Comparison of ENCODE assay signal across 21 cellular contexts in the genomic region with DNA sequence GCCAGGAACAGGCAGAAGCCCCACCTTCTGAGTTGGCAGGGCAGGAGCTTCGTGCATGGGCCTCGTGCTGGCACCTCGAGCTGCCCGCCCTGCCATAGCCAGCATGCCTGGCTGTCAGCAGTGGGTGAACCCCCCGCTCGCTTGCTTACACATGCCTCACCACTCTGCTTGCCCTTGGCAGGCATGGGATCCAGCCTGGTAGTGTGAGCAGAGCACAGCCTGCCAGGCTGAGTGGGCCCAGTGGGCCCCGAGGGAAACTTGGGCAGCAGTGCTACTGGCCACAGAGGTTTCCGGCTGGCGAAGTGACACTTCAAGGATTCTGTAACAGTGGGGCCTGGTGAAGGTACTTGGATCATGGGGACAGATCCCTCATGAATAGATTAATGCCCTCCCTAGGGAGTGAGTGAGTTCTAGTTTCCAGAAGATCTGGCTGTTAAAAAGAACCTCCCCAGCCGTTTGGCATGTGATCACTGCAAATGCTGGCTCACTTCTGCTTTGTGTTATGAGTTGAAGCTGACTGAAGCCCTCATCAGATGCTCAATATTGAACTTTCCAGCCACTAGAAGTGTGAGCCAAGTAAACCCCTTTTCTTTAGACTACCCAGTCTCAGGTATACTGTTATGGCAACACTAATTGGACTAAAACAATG.
DNase-seq lines count a peak whose midpoint lies in the region; ATAC-seq and TF ChIP-seq lines count a peak whose summit lies in the region.
"Had no signal": no experiment of that assay in that cellular context is flagged by ENCODE, and none has a peak within 500 bp of the region (broad histone marks: within the 10 kb centered on the region; RNA-seq: fewer than 3 reads in every experiment).

No MANE protein-coding gene starts in this region.

- peak; percentile 63 for DNase-seq in NCI-H82 (lab: John Stamatoyannopoulos, UW)
- no peak for DNase-seq in NCI-H82 treated with DMSO at 0.1 percent for 48 hours (lab: John Stamatoyannopoulos, UW; ENCODE audit: unreplicated experiment)
- peak; percentile 71 for DNase-seq in MV-4-11 (lab: John Stamatoyannopoulos, UW)
- no peak for DNase-seq in coronary artery (ENCODE audit: low spot score)
- no peak for DNase-seq in stomach
- no peak for DNase-seq in T-helper 17 cell
- no peak for DNase-seq in NCI-H2227 treated with DMSO at 0.1 percent for 48 hours (lab: John Stamatoyannopoulos, UW)
- DNase-seq: activated CD8-positive, alpha-beta T cell treated with anti-CD3 and anti-CD28 coated beads for 36 hours; activated gamma-delta T cell; activated T-cell treated with anti-CD3 and anti-CD28 coated beads for 4 hours; EL; H9; naive thymus-derived CD8-positive, alpha-beta T cell; NCI-H187 treated with DMSO at 0.1 percent for 48 hours; NCI-H510A treated with DMSO at 0.1 percent for 48 hours; retina; T1000 had no signal

- peak overlapping the region; percentile 13 to 19 for H3K27ac ChIP-seq in coronary artery
- H3K27ac ChIP-seq in stomach: peak overlapping the region; percentile 25 to 79 (median 59)
- H3K27ac ChIP-seq: A549; BLaER1 treated with 17β-estradiol and CSF1 and Interleukin-3, amounts not matched to agents 10 nM and 100 nM had no signal

- no peak overlapping the region for H3K4me3 Mint-ChIP-seq in T-helper 17 cell
- H3K4me3 Mint-ChIP-seq: activated CD8-positive, alpha-beta T cell treated with anti-CD3 and anti-CD28 coated beads for 36 hours; dendritic cell treated with granulocyte-macrophage colony-stimulating factor and Interleukin-4, amounts not matched to agents 40 ng/mL and 50 ng/mL, for 4 days; H9; naive thymus-derived CD8-positive, alpha-beta T cell had no signal

- WGBS in stomach, 5 donors: 67 to 89% (median 81%) methylated on average over 8 to 10 of the region's 10 CpGs

- H3K27ac Mint-ChIP-seq in T-helper 17 cell: no peak overlapping the region
- H3K27ac Mint-ChIP-seq: activated CD8-positive, alpha-beta T cell treated with anti-CD3 and anti-CD28 coated beads for 36 hours; dendritic cell treated with granulocyte-macrophage colony-stimulating factor and Interleukin-4, amounts not matched to agents 40 ng/mL and 50 ng/mL, for 4 days; H9; naive thymus-derived CD8-positive, alpha-beta T cell had no signal

- TF ChIP-seq EP300 in stomach (IDR thresholded peaks at IDR 0.05): no peak

- H3K4me3 ChIP-seq in coronary artery: no peak overlapping the region
- H3K4me3 ChIP-seq in stomach: no peak overlapping the region
- H3K4me3 ChIP-seq: A549; BLaER1 treated with 17β-estradiol and CSF1 and Interleukin-3, amounts not matched to agents 10 nM and 100 nM had no signal

- peaks cover 4 to 38% (median 23%) of the 10 kb centered on the region in 4 donors for H3K4me1 ChIP-seq in stomach
- H3K4me1 ChIP-seq: A549; BLaER1 treated with 17β-estradiol and CSF1 and Interleukin-3, amounts not matched to agents 10 nM and 100 nM had no signal

- intact Hi-C loops in stomach (cut with DNase I; ENCODE audit: low total_unique reads): no loop called here

- no peaks in the 10 kb centered on the region for H3K27me3 Mint-ChIP-seq in T-helper 17 cell
- H3K27me3 Mint-ChIP-seq: activated CD8-positive, alpha-beta T cell treated with anti-CD3 and anti-CD28 coated beads for 36 hours; dendritic cell treated with granulocyte-macrophage colony-stimulating factor and Interleukin-4, amounts not matched to agents 40 ng/mL and 50 ng/mL, for 4 days; naive thymus-derived CD8-positive, alpha-beta T cell had no signal

- TF ChIP-seq POLR2A in stomach (IDR thresholded peaks at IDR 0.05): no peak

- H3K4me1 Mint-ChIP-seq in T-helper 17 cell: peaks cover 14% of the 10 kb centered on the region
- H3K4me1 Mint-ChIP-seq: H9 had no signal

- H3K9me3 ChIP-seq in stomach (no peaks in the 10 kb centered on the region), T-helper 17 cell (ENCODE audit: control insufficient read depth, low read length, poor library complexity, severe bottlenecking) (no peaks in the 10 kb centered on the region)
- H3K9me3 ChIP-seq: A549; BLaER1 treated with 17β-estradiol and CSF1 and Interleukin-3, amounts not matched to agents 10 nM and 100 nM had no signal

- no peak for ATAC-seq in T-helper 17 cell
- no peak for ATAC-seq in HG03439 (IDR thresholded peaks at IDR 0.05; ENCODE audit: unreplicated experiment)
- ATAC-seq: A549; activated CD8-positive, alpha-beta T cell treated with anti-CD3 and anti-CD28 coated beads for 36 hours; naive thymus-derived CD8-positive, alpha-beta T cell had no signal

- H3K36me3 Mint-ChIP-seq in T-helper 17 cell (ENCODE audit: low read depth): peaks cover 2% of the 10 kb centered on the region

- TF ChIP-seq CTCF in coronary artery (IDR thresholded peaks at IDR 0.05): no peak
- no peak for TF ChIP-seq CTCF in stomach (IDR thresholded peaks at IDR 0.05)

- no peaks in the 10 kb centered on the region for H3K27me3 ChIP-seq in stomach
- H3K27me3 ChIP-seq: BLaER1 treated with 17β-estradiol and CSF1 and Interleukin-3, amounts not matched to agents 10 nM and 100 nM had no signal

- H3K36me3 ChIP-seq in stomach: no peaks in the 10 kb centered on the region
- H3K36me3 ChIP-seq: BLaER1 treated with 17β-estradiol and CSF1 and Interleukin-3, amounts not matched to agents 10 nM and 100 nM had no signal

Comparison
In these comparisons a context has a peak if more than half of its experiments do, and no peak if none do; other contexts are left out.
1. DNase-seq: peak in NCI-H82 (single experiment) and MV-4-11 (single experiment); none in NCI-H82 treated with DMSO at 0.1 percent for 48 hours (single experiment), coronary artery (single experiment), stomach (single experiment), T-helper 17 cell (0 of 3) and NCI-H2227 treated with DMSO at 0.1 percent for 48 hours (single experiment).